Comparison of ENCODE assay signal across 17 cellular contexts in genomic region chr1:41559331-41559730, GRCh38.
A peak's percentile ranks its signal among the peaks of the same experiment; 100 is the strongest.
DNase-seq lines count a peak whose midpoint lies in the region; TF ChIP-seq lines count a peak whose summit lies in the region.
"Had no signal": no experiment of that assay in that cellular context is flagged by ENCODE, and none has a peak within 500 bp of the region (broad histone marks: within the 10 kb centered on the region; RNA-seq: fewer than 3 reads in every experiment).

No MANE protein-coding gene starts in this region.

- no peak overlapping the region for H3K4me3 ChIP-seq in skeletal muscle tissue (ENCODE audit: low read length in 3 of 3)
- no peak overlapping the region for H3K4me3 ChIP-seq in colonic mucosa
- H3K4me3 ChIP-seq: GM23248, K562, Peyer's patch had no signal

- H3K4me1 ChIP-seq in skeletal muscle tissue (ENCODE audit: control insufficient read depth in 3 of 3, insufficient read depth in 3 of 3, low read length in 3 of 3) (peaks cover 14 to 33% (median 30%) of the 10 kb centered on the region in 3 donors), colonic mucosa (no peaks in the 10 kb centered on the region)
- H3K4me1 ChIP-seq: Peyer's patch had no signal

- H3K36me3 Mint-ChIP-seq in activated naive CD4-positive, alpha-beta T cell treated with anti-CD3 and anti-CD28 coated beads, Interleukin-2, amount 50 U/mL, for 24 hours = peaks cover 51% of the 10 kb centered on the region
- peaks cover 70% of the 10 kb centered on the region for H3K36me3 Mint-ChIP-seq in activated T-helper 1 cell treated with anti-CD3 and anti-CD28 coated beads, Interleukin-12 subunit alpha, Interleukin-12 subunit beta, Interleukin-2, Interleukin-4 antibody, amounts not matched to agents 30 ng/mL and 10 ng/mL and 1 ng/mL, durations not matched to agents 14 hours and 24 hours and 36 hours (ENCODE audit: low read depth)
- peaks cover 36% of the 10 kb centered on the region for H3K36me3 Mint-ChIP-seq in glutamatergic neuron (ENCODE audit: unreplicated experiment)

- H3K27ac ChIP-seq in skeletal muscle tissue (ENCODE audit: low read depth, low read length) (peak overlapping the region; percentile 65), colonic mucosa (no peak overlapping the region)
- H3K27ac ChIP-seq: C4-2B, GM23248, Peyer's patch had no signal

- peaks cover under 1% of the 10 kb centered on the region for H3K9me3 Mint-ChIP-seq in activated naive CD4-positive, alpha-beta T cell treated with anti-CD3 and anti-CD28 coated beads, Interleukin-2, amount 50 U/mL, for 24 hours
- peaks cover 7% of the 10 kb centered on the region for H3K9me3 Mint-ChIP-seq in activated T-helper 1 cell treated with anti-CD3 and anti-CD28 coated beads, Interleukin-12 subunit alpha, Interleukin-12 subunit beta, Interleukin-2, Interleukin-4 antibody, amounts not matched to agents 30 ng/mL and 10 ng/mL and 1 ng/mL, durations not matched to agents 14 hours and 24 hours and 36 hours
- H3K9me3 Mint-ChIP-seq in glutamatergic neuron (ENCODE audit: unreplicated experiment) = peaks cover 13% of the 10 kb centered on the region

- intact Hi-C loops in activated T-helper 1 cell treated with anti-CD3 and anti-CD28 coated beads, Interleukin-12 subunit alpha, Interleukin-12 subunit beta, Interleukin-2, Interleukin-4 antibody, amounts not matched to agents 30 ng/mL and 10 ng/mL and 1 ng/mL, durations not matched to agents 14 hours and 24 hours and 36 hours (cut with micrococcal nuclease) = no loop called here
- intact Hi-C loops in colonic mucosa (cut with DNase I) = no loop called here

- no peak for DNase-seq in activated naive CD4-positive, alpha-beta T cell treated with anti-CD3 and anti-CD28 coated beads, Interleukin-2, amount 50 U/mL, for 16 hours
- DNase-seq in activated T-helper 1 cell treated with anti-CD3 and anti-CD28 coated beads, Interleukin-12 subunit alpha, Interleukin-12 subunit beta, Interleukin-2, Interleukin-4 antibody, amounts not matched to agents 30 ng/mL and 10 ng/mL and 1 ng/mL, durations not matched to agents 14 hours and 24 hours and 36 hours (ENCODE audit: low spot score) = no peak
- DNase-seq in mesenteric fat pad (ENCODE audit: low spot score) (peak; percentile 37), colonic mucosa (no peak), glutamatergic neuron (no peak)
- no peak for DNase-seq in stimulated activated naive CD4-positive, alpha-beta T cell treated with Interleukin-2 at 50 U/mL for 16 hours (lab: John Stamatoyannopoulos, UW)
- DNase-seq: DND-41, GM23248, HCEC 1CT, NCI-H187, NCI-H226, NCI-H524 treated with DMSO at 0.1 percent for 48 hours had no signal

- H3K27me3 Mint-ChIP-seq in activated naive CD4-positive, alpha-beta T cell treated with anti-CD3 and anti-CD28 coated beads, Interleukin-2, amount 50 U/mL, for 24 hours = no peaks in the 10 kb centered on the region
- H3K27me3 Mint-ChIP-seq in activated T-helper 1 cell treated with anti-CD3 and anti-CD28 coated beads, Interleukin-12 subunit alpha, Interleukin-12 subunit beta, Interleukin-2, Interleukin-4 antibody, amounts not matched to agents 30 ng/mL and 10 ng/mL and 1 ng/mL, durations not matched to agents 14 hours and 24 hours and 36 hours (ENCODE audit: insufficient read depth) = no peaks in the 10 kb centered on the region
- peaks cover 5% of the 10 kb centered on the region for H3K27me3 Mint-ChIP-seq in glutamatergic neuron (ENCODE audit: unreplicated experiment)

- H3K36me3 ChIP-seq in skeletal muscle tissue (ENCODE audit: control insufficient read depth in 3 of 3, insufficient read depth in 3 of 3, low read length in 3 of 3) = no peaks in the 10 kb centered on the region
- no peaks in the 10 kb centered on the region for H3K36me3 ChIP-seq in colonic mucosa
- H3K36me3 ChIP-seq: Peyer's patch had no signal

- no peak for TF ChIP-seq CTCF in colonic mucosa (IDR thresholded peaks at IDR 0.05)
- TF ChIP-seq CTCF in glutamatergic neuron (IDR thresholded peaks at IDR 0.05; ENCODE audit: partially characterized antibody, unreplicated experiment) = no peak

- H3K27me3 ChIP-seq in skeletal muscle tissue (ENCODE audit: control insufficient read depth in 3 of 3, insufficient read depth in 3 of 3, low read length in 3 of 3) (no peaks in the 10 kb centered on the region), colonic mucosa (no peaks in the 10 kb centered on the region)
- H3K27me3 ChIP-seq: Peyer's patch had no signal

- H3K9ac ChIP-seq in skeletal muscle tissue (ENCODE audit: low read depth in 1 of 3, low read length in 3 of 3) = peak overlapping the region in 1 of 3 donors; percentile 4
- H3K9ac ChIP-seq in colonic mucosa (ENCODE audit: low read depth in 2 of 2, low read length in 2 of 2) = no peak overlapping the region
- H3K9ac ChIP-seq: GM23248 had no signal

- no peak overlapping the region for H3K4me3 Mint-ChIP-seq in activated naive CD4-positive, alpha-beta T cell treated with anti-CD3 and anti-CD28 coated beads, Interleukin-2, amount 50 U/mL, for 24 hours
- H3K4me3 Mint-ChIP-seq in activated T-helper 1 cell treated with anti-CD3 and anti-CD28 coated beads, Interleukin-12 subunit alpha, Interleukin-12 subunit beta, Interleukin-2, Interleukin-4 antibody, amounts not matched to agents 30 ng/mL and 10 ng/mL and 1 ng/mL, durations not matched to agents 14 hours and 24 hours and 36 hours = no peak overlapping the region
- H3K4me3 Mint-ChIP-seq in glutamatergic neuron (ENCODE audit: unreplicated experiment) = no peak overlapping the region

- peaks cover 10% of the 10 kb centered on the region for H3K4me1 Mint-ChIP-seq in activated naive CD4-positive, alpha-beta T cell treated with anti-CD3 and anti-CD28 coated beads, Interleukin-2, amount 50 U/mL, for 24 hours
- peaks cover 10% of the 10 kb centered on the region for H3K4me1 Mint-ChIP-seq in activated T-helper 1 cell treated with anti-CD3 and anti-CD28 coated beads, Interleukin-12 subunit alpha, Interleukin-12 subunit beta, Interleukin-2, Interleukin-4 antibody, amounts not matched to agents 30 ng/mL and 10 ng/mL and 1 ng/mL, durations not matched to agents 14 hours and 24 hours and 36 hours (ENCODE audit: low read depth)
- peaks cover 3% of the 10 kb centered on the region for H3K4me1 Mint-ChIP-seq in glutamatergic neuron (ENCODE audit: low read depth, unreplicated experiment)

- peak overlapping the region; percentile 81 for H3K27ac Mint-ChIP-seq in activated naive CD4-positive, alpha-beta T cell treated with anti-CD3 and anti-CD28 coated beads, Interleukin-2, amount 50 U/mL, for 24 hours
- H3K27ac Mint-ChIP-seq in activated T-helper 1 cell treated with anti-CD3 and anti-CD28 coated beads, Interleukin-12 subunit alpha, Interleukin-12 subunit beta, Interleukin-2, Interleukin-4 antibody, amounts not matched to agents 30 ng/mL and 10 ng/mL and 1 ng/mL, durations not matched to agents 14 hours and 24 hours and 36 hours = peak overlapping the region; percentile 77
- H3K27ac Mint-ChIP-seq in glutamatergic neuron (ENCODE audit: unreplicated experiment) = no peak overlapping the region

- H3K9me3 ChIP-seq in skeletal muscle tissue (ENCODE audit: control insufficient read depth in 3 of 3, low read length in 3 of 3) (no peaks in the 10 kb centered on the region), colonic mucosa (no peaks in the 10 kb centered on the region)
- H3K9me3 ChIP-seq: Peyer's patch had no signal
